Comparison of ENCODE assay signal across 1 cellular context in the genomic region with DNA sequence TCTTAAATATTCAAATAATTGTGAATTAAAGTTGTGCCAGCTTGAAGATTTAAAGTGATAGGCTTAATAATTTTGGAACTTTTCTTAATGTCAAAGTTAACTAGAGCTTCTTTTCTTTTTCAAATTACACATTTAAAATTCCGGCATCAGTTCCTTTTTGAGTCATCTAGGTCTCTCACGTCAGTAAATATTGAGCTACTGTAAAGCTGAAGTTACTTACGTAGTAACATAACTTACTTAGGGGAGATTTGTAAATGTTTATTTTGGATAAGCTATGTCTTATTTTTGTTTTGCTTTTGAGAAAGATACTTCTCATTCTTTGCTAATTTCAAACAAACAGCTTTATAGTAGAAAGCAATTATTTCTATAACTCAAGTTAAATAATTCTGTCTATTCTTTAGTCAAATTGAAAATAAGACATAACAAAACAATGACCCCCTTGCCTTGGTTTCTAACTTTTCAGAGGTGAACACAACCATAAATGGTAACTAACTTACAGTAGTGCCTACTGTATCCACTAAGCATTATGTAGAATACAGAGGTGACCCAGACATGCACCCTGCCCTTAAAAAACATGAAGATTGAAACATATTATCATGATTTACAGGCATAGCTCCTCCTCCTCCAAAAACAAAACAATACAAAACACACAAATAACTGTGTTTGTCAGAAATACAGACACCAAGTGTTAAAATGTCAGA.
TF ChIP-seq lines count a peak whose summit lies in the region.

No MANE protein-coding gene starts in this region.

TF ChIP-seq in GM12878, 131 proteins besides CTCF, POLR2A, EP300 and RAD21 (continues in another document):
- TF ChIP-seq NFIC (IDR thresholded peaks at IDR 0.05; ENCODE audit: low read depth, low read length) (peak; percentile 84), PML (IDR thresholded peaks at IDR 0.05; ENCODE audit: low read length) (peak; percentile 54; the same call in 1 of the 2 replicates), ATF7 (IDR thresholded peaks at IDR 0.05; ENCODE audit: low read depth) (peak; percentile 82), CREB1 (IDR thresholded peaks at IDR 0.05; ENCODE audit: low read depth) (peak; percentile 79; the same call in 1 of the 2 replicates), NBN (IDR thresholded peaks at IDR 0.05) (0 out of 2 replicates have a peak, but pooled peaks have one; percentile 19), ESRRA (IDR thresholded peaks at IDR 0.05; ENCODE audit: low read length) (no peak), JUND (IDR thresholded peaks at IDR 0.05; ENCODE audit: low read depth, low read length) (peak; percentile 74; the same call in 1 of the 2 replicates), SPI1 (IDR thresholded peaks at IDR 0.05; ENCODE audit: borderline replicate concordance, insufficient read depth, low read depth, low read length) (no peak), FOXM1 (IDR thresholded peaks at IDR 0.05; ENCODE audit: low read depth, low read length) (peak; percentile 55; the same call in 1 of the 2 replicates), GATAD2B (conservative IDR thresholded peaks at IDR 0.05; ENCODE audit: low read depth) (no peak), BCL11A (IDR thresholded peaks at IDR 0.05; ENCODE audit: low read depth, low read length) (0 out of 2 replicates have a peak, but pooled peaks have one; percentile 36), NR2F1 (conservative IDR thresholded peaks at IDR 0.05) (0 out of 2 replicates have a peak, but pooled peaks have one; percentile 18), JUNB (IDR thresholded peaks at IDR 0.05) (peak; percentile 95), MTA2 (IDR thresholded peaks at IDR 0.05; ENCODE audit: low read depth) (peak; percentile 65; the same call in 1 of the 2 replicates), DPF2 (IDR thresholded peaks at IDR 0.05) (peak; percentile 45), CHD4 (IDR thresholded peaks at IDR 0.05) (no peak), ZSCAN29 (IDR thresholded peaks at IDR 0.05) (no peak), POLR2AphosphoS2 (IDR thresholded peaks at IDR 0.05; ENCODE audit: low read depth, low read length) (no peak), MTA3 (IDR thresholded peaks at IDR 0.05; ENCODE audit: borderline replicate concordance, low read length) (no peak), CREM (IDR thresholded peaks at IDR 0.05; ENCODE audit: low read depth) (peak; percentile 79), SRF (IDR thresholded peaks at IDR 0.05; ENCODE audit: low read depth in 2 of 2, low read length in 2 of 2) (peak in 1 of 2 experiments; percentile 77; a peak in 1 of 4 replicates), MXI1 (IDR thresholded peaks at IDR 0.05; ENCODE audit: low read depth, low read length) (0 out of 2 replicates have a peak, but pooled peaks have one; percentile 30)
- TF ChIP-seq, protein P1, sequence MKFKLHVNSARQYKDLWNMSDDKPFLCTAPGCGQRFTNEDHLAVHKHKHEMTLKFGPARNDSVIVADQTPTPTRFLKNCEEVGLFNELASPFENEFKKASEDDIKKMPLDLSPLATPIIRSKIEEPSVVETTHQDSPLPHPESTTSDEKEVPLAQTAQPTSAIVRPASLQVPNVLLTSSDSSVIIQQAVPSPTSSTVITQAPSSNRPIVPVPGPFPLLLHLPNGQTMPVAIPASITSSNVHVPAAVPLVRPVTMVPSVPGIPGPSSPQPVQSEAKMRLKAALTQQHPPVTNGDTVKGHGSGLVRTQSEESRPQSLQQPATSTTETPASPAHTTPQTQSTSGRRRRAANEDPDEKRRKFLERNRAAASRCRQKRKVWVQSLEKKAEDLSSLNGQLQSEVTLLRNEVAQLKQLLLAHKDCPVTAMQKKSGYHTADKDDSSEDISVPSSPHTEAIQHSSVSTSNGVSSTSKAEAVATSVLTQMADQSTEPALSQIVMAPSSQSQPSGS (IDR thresholded peaks at IDR 0.05; ENCODE audit: low read length) = peak; percentile 74
- TF ChIP-seq, protein P2, sequence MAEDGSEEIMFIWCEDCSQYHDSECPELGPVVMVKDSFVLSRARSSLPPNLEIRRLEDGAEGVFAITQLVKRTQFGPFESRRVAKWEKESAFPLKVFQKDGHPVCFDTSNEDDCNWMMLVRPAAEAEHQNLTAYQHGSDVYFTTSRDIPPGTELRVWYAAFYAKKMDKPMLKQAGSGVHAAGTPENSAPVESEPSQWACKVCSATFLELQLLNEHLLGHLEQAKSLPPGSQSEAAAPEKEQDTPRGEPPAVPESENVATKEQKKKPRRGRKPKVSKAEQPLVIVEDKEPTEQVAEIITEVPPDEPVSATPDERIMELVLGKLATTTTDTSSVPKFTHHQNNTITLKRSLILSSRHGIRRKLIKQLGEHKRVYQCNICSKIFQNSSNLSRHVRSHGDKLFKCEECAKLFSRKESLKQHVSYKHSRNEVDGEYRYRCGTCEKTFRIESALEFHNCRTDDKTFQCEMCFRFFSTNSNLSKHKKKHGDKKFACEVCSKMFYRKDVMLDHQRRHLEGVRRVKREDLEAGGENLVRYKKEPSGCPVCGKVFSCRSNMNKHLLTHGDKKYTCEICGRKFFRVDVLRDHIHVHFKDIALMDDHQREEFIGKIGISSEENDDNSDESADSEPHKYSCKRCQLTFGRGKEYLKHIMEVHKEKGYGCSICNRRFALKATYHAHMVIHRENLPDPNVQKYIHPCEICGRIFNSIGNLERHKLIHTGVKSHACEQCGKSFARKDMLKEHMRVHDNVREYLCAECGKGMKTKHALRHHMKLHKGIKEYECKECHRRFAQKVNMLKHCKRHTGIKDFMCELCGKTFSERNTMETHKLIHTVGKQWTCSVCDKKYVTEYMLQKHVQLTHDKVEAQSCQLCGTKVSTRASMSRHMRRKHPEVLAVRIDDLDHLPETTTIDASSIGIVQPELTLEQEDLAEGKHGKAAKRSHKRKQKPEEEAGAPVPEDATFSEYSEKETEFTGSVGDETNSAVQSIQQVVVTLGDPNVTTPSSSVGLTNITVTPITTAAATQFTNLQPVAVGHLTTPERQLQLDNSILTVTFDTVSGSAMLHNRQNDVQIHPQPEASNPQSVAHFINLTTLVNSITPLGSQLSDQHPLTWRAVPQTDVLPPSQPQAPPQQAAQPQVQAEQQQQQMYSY (CRISPR knock-in tag; IDR thresholded peaks at IDR 0.05) = no peak
- TF ChIP-seq, protein P3, sequence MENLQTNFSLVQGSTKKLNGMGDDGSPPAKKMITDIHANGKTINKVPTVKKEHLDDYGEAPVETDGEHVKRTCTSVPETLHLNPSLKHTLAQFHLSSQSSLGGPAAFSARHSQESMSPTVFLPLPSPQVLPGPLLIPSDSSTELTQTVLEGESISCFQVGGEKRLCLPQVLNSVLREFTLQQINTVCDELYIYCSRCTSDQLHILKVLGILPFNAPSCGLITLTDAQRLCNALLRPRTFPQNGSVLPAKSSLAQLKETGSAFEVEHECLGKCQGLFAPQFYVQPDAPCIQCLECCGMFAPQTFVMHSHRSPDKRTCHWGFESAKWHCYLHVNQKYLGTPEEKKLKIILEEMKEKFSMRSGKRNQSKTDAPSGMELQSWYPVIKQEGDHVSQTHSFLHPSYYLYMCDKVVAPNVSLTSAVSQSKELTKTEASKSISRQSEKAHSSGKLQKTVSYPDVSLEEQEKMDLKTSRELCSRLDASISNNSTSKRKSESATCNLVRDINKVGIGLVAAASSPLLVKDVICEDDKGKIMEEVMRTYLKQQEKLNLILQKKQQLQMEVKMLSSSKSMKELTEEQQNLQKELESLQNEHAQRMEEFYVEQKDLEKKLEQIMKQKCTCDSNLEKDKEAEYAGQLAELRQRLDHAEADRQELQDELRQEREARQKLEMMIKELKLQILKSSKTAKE (IDR thresholded peaks at IDR 0.05; ENCODE audit: low read depth, poor library complexity, severe bottlenecking) = peak; percentile 84
- TF ChIP-seq, protein P4, sequence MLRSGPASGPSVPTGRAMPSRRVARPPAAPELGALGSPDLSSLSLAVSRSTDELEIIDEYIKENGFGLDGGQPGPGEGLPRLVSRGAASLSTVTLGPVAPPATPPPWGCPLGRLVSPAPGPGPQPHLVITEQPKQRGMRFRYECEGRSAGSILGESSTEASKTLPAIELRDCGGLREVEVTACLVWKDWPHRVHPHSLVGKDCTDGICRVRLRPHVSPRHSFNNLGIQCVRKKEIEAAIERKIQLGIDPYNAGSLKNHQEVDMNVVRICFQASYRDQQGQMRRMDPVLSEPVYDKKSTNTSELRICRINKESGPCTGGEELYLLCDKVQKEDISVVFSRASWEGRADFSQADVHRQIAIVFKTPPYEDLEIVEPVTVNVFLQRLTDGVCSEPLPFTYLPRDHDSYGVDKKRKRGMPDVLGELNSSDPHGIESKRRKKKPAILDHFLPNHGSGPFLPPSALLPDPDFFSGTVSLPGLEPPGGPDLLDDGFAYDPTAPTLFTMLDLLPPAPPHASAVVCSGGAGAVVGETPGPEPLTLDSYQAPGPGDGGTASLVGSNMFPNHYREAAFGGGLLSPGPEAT (IDR thresholded peaks at IDR 0.05; ENCODE audit: low read depth) = peak; percentile 57; the same call in 1 of the 2 replicates
- TF ChIP-seq, protein P5, sequence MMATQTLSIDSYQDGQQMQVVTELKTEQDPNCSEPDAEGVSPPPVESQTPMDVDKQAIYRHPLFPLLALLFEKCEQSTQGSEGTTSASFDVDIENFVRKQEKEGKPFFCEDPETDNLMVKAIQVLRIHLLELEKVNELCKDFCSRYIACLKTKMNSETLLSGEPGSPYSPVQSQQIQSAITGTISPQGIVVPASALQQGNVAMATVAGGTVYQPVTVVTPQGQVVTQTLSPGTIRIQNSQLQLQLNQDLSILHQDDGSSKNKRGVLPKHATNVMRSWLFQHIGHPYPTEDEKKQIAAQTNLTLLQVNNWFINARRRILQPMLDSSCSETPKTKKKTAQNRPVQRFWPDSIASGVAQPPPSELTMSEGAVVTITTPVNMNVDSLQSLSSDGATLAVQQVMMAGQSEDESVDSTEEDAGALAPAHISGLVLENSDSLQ (IDR thresholded peaks at IDR 0.05) = 0 out of 2 replicates have a peak, but pooled peaks have one; percentile 6
- TF ChIP-seq, protein P6, sequence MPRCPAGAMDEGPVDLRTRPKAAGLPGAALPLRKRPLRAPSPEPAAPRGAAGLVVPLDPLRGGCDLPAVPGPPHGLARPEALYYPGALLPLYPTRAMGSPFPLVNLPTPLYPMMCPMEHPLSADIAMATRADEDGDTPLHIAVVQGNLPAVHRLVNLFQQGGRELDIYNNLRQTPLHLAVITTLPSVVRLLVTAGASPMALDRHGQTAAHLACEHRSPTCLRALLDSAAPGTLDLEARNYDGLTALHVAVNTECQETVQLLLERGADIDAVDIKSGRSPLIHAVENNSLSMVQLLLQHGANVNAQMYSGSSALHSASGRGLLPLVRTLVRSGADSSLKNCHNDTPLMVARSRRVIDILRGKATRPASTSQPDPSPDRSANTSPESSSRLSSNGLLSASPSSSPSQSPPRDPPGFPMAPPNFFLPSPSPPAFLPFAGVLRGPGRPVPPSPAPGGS (IDR thresholded peaks at IDR 0.05; ENCODE audit: borderline replicate concordance, insufficient read depth, low read depth, low read length, poor library complexity, severe bottlenecking) = no peak
- TF ChIP-seq, protein P7, sequence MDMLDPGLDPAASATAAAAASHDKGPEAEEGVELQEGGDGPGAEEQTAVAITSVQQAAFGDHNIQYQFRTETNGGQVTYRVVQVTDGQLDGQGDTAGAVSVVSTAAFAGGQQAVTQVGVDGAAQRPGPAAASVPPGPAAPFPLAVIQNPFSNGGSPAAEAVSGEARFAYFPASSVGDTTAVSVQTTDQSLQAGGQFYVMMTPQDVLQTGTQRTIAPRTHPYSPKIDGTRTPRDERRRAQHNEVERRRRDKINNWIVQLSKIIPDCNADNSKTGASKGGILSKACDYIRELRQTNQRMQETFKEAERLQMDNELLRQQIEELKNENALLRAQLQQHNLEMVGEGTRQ (IDR thresholded peaks at IDR 0.05; ENCODE audit: borderline replicate concordance, low read depth, low read length) = no peak
- TF ChIP-seq, protein P8, sequence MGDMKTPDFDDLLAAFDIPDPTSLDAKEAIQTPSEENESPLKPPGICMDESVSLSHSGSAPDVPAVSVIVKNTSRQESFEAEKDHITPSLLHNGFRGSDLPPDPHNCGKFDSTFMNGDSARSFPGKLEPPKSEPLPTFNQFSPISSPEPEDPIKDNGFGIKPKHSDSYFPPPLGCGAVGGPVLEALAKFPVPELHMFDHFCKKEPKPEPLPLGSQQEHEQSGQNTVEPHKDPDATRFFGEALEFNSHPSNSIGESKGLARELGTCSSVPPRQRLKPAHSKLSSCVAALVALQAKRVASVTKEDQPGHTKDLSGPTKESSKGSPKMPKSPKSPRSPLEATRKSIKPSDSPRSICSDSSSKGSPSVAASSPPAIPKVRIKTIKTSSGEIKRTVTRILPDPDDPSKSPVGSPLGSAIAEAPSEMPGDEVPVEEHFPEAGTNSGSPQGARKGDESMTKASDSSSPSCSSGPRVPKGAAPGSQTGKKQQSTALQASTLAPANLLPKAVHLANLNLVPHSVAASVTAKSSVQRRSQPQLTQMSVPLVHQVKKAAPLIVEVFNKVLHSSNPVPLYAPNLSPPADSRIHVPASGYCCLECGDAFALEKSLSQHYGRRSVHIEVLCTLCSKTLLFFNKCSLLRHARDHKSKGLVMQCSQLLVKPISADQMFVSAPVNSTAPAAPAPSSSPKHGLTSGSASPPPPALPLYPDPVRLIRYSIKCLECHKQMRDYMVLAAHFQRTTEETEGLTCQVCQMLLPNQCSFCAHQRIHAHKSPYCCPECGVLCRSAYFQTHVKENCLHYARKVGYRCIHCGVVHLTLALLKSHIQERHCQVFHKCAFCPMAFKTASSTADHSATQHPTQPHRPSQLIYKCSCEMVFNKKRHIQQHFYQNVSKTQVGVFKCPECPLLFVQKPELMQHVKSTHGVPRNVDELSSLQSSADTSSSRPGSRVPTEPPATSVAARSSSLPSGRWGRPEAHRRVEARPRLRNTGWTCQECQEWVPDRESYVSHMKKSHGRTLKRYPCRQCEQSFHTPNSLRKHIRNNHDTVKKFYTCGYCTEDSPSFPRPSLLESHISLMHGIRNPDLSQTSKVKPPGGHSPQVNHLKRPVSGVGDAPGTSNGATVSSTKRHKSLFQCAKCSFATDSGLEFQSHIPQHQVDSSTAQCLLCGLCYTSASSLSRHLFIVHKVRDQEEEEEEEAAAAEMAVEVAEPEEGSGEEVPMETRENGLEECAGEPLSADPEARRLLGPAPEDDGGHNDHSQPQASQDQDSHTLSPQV (IDR thresholded peaks at IDR 0.05) = peak; percentile 44; the same call in 1 of the 2 replicates
- TF ChIP-seq, protein P9, sequence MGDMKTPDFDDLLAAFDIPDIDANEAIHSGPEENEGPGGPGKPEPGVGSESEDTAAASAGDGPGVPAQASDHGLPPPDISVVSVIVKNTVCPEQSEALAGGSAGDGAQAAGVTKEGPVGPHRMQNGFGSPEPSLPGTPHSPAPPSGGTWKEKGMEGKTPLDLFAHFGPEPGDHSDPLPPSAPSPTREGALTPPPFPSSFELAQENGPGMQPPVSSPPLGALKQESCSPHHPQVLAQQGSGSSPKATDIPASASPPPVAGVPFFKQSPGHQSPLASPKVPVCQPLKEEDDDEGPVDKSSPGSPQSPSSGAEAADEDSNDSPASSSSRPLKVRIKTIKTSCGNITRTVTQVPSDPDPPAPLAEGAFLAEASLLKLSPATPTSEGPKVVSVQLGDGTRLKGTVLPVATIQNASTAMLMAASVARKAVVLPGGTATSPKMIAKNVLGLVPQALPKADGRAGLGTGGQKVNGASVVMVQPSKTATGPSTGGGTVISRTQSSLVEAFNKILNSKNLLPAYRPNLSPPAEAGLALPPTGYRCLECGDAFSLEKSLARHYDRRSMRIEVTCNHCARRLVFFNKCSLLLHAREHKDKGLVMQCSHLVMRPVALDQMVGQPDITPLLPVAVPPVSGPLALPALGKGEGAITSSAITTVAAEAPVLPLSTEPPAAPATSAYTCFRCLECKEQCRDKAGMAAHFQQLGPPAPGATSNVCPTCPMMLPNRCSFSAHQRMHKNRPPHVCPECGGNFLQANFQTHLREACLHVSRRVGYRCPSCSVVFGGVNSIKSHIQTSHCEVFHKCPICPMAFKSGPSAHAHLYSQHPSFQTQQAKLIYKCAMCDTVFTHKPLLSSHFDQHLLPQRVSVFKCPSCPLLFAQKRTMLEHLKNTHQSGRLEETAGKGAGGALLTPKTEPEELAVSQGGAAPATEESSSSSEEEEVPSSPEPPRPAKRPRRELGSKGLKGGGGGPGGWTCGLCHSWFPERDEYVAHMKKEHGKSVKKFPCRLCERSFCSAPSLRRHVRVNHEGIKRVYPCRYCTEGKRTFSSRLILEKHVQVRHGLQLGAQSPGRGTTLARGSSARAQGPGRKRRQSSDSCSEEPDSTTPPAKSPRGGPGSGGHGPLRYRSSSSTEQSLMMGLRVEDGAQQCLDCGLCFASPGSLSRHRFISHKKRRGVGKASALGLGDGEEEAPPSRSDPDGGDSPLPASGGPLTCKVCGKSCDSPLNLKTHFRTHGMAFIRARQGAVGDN (IDR thresholded peaks at IDR 0.05) = peak; percentile 15; the same call in 1 of the 2 replicates
